ENCODE assay signal across 15 cellular contexts in the genomic region with DNA sequence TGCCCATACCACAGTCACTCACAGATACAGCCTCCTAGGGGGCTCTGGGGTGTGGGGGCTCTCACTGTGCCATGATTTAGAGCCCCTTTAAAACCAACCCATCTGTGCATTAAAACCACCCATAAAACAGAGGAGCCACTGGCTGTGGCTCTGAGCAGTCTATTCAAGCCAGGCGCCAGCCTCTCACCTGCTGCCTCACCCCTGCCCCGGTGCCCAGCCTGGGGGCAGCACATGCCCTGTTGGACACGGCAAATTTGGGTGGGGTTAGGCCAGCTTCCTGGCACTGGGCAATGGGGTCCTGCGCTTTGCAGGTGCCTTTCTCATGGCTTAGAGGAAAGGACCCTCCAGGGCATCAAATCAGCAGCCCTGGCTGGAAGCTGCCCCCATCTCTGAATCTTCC.
"Had no signal": no experiment of that assay in that cellular context is flagged by ENCODE, and none has a peak within 500 bp of the region (broad histone marks: within the 10 kb centered on the region; RNA-seq: fewer than 3 reads in every experiment).

No MANE protein-coding gene starts in this region.

- H3K27ac ChIP-seq: brain microvascular endothelial cell, dorsolateral prefrontal cortex, thyroid gland had no signal

- H3K36me3 ChIP-seq: brain microvascular endothelial cell, thyroid gland had no signal

- H3K9me3 ChIP-seq: esophagus squamous epithelium, thyroid gland had no signal

- DNase-seq: activated CD4-positive, alpha-beta T cell treated with anti-CD3 and anti-CD28 coated beads, Interleukin-2, amount 50 U/mL, for 4 hours; activated CD4-positive, CD25-positive, alpha-beta regulatory T cell treated with anti-CD3 and anti-CD28 coated beads, Interleukin-2, amount 50 U/mL, for 72 hours; activated effector memory CD4-positive, alpha-beta T cell treated with anti-CD3 and anti-CD28 coated beads, Interleukin-2, amount 50 U/mL, for 16 hours; activated T-cell treated with anti-CD3 and anti-CD28 coated beads, Interleukin-2, amount 50 U/mL, for 24 hours; brain microvascular endothelial cell; dorsolateral prefrontal cortex; esophagus squamous epithelium; head of caudate nucleus; islet precursor cell; naive thymus-derived CD8-positive, alpha-beta T cell; posterior cingulate gyrus; stimulated activated CD4-positive, alpha-beta T cell treated with anti-CD3 and anti-CD28 coated beads, Interleukin-4, amount 100 ng/mL, for 1 hour; stimulated activated naive CD8-positive, alpha-beta T cell treated with anti-CD3 and anti-CD28 coated beads, Interleukin-15, amount 100 ng/mL, for 72 hours; SW 1271 had no signal

- H3K27me3 ChIP-seq: esophagus squamous epithelium, thyroid gland had no signal

- H3K4me3 ChIP-seq: dorsolateral prefrontal cortex, esophagus squamous epithelium, thyroid gland had no signal
